ENCODE assay signal across 5 cellular contexts in genomic region chr1:165224504-165224903, GRCh38.
"Had no signal": no experiment of that assay in that cellular context is flagged by ENCODE, and none has a peak within 500 bp of the region (broad histone marks: within the 10 kb centered on the region; RNA-seq: fewer than 3 reads in every experiment).

No MANE protein-coding gene starts in this region.

- H3K4me3 ChIP-seq: K562 had no signal

- ATAC-seq: K562 had no signal

- DNase-seq: IMR-90, KBM-7 had no signal

- FAIRE-seq: HTR-8/SVneo, K562 had no signal

- H3K27ac ChIP-seq: HL-60 had no signal
